Comparison of ENCODE assay signal across 12 cellular contexts in genomic region chr19:8224394-8225145, GRCh38. TPM values are rescaled to one million over a fixed set of nuclear protein-coding genes. Genes with fewer than 3 reads are reported as not detected.
DNase-seq lines count a peak whose midpoint lies in the region; ATAC-seq, FAIRE-seq and TF ChIP-seq lines count a peak whose summit lies in the region.
"Had no signal": no experiment of that assay in that cellular context is flagged by ENCODE, and none has a peak within 500 bp of the region (broad histone marks: within the 10 kb centered on the region; RNA-seq: fewer than 3 reads in every experiment).

No MANE protein-coding gene starts in this region.

- H4K5ac ChIP-seq in H1 (ENCODE audit: insufficient read length, low read depth, low read length), result no peak overlapping the region

- no peak overlapping the region for H2BK120ac ChIP-seq in H1 (replicated peaks; ENCODE audit: low read depth, low read length)

- no peak overlapping the region for H4K91ac ChIP-seq in H1 (replicated peaks; ENCODE audit: insufficient read length, low read length)

- no peak for TF ChIP-seq CTCF in RWPE1 (conservative IDR thresholded peaks at IDR 0.05; ENCODE audit: low read depth)
- no peak for TF ChIP-seq CTCF in H1 (IDR thresholded peaks at IDR 0.05; ENCODE audit: control extremely low read depth in 1 of 3, insufficient read depth in 1 of 3, low read depth in 1 of 3, low read length in 3 of 3)
- no peak for TF ChIP-seq CTCF in HepG2 (CRISPR knock-in tag; IDR thresholded peaks at IDR 0.05)

- no peak overlapping the region for H3K56ac ChIP-seq in H1 (replicated peaks; ENCODE audit: insufficient read length, low read depth, low read length)

- H3K4me2 ChIP-seq in H1 (ENCODE audit: insufficient read depth in 1 of 2, low read depth in 2 of 2, low read length in 2 of 2), result no peak overlapping the region
- H3K4me2 ChIP-seq in HepG2 (ENCODE audit: low read depth, low read length), result no peak overlapping the region

- H3K4me3 ChIP-seq in H1 (ENCODE audit: extremely low read depth in 1 of 4, insufficient read depth in 2 of 4, low read depth in 3 of 4, low read length in 4 of 4) (no peak overlapping the region), HepG2 (replicated peaks in 1 of 3; ENCODE audit: insufficient read depth in 1 of 3, low read depth in 2 of 3, low read length in 3 of 3) (no peak overlapping the region)
- H3K4me3 ChIP-seq: lung, ovary had no signal

- ATAC-seq in HepG2 (peak; percentile 19; the same call in 1 of the 3 replicates), GM19455 (IDR thresholded peaks at IDR 0.05; ENCODE audit: unreplicated experiment) (no peak)

- H2BK20ac ChIP-seq in H1 (ENCODE audit: low read length), result no peak overlapping the region

- H3K27me3 ChIP-seq in H1 (replicated peaks in 1 of 4; ENCODE audit: control insufficient read depth in 3 of 4, extremely low read depth in 1 of 4, insufficient read depth in 3 of 4, low read length in 3 of 4) (no peaks in the 10 kb centered on the region), HepG2 (ENCODE audit: control insufficient read depth in 1 of 2, insufficient read depth in 2 of 2, low read length in 2 of 2) (no peaks in the 10 kb centered on the region)
- H3K27me3 ChIP-seq: ovary had no signal

- TF ChIP-seq EP300 in H1 (IDR thresholded peaks at IDR 0.05; ENCODE audit: borderline replicate concordance in 1 of 2, low read depth in 2 of 2, low read length in 2 of 2) (no peak), HepG2 (IDR thresholded peaks at IDR 0.05; ENCODE audit: low read depth in 2 of 2, low read length in 2 of 2) (no peak), HepG2 (CRISPR knock-in tag; IDR thresholded peaks at IDR 0.05; ENCODE audit: borderline replicate concordance) (no peak)

- H3K23me2 ChIP-seq in H1 (ENCODE audit: low read depth, low read length), result no peaks in the 10 kb centered on the region

- CTCF ChIA-PET in RWPE1 (lab: Yijun Ruan, JAX) (interaction anchor here (0.6 to 1.1 kb wide), 2 partner anchors 28 to 50 kb away, joined by 3 read pairs; no protein-coding TSS in a partner anchor), H1 (lab: Charles Lee; ENCODE audit: partially characterized antibody) (interaction anchor here (0.6 to 2.3 kb wide), 5 partner anchors 15 to 1974 kb away, joined by 3 to 8 read pairs (median 5); partner anchors contain the start of gene CERS4), HepG2 (lab: Yijun Ruan, JAX; ENCODE audit: low intra/inter-chr PET ratio, low total read pairs) (no interaction called here)

- in situ Hi-C loops in HepG2 (cut with HindIII; ENCODE audit: extremely low pct_ligation_motif_present, low pct_unique_long_range_greater_than_20kb), result no loop called here

- H3K4me1 ChIP-seq in H1 (replicated peaks in 1 of 4; ENCODE audit: control insufficient read depth in 3 of 4, insufficient read depth in 4 of 4, low read length in 3 of 4) (no peaks in the 10 kb centered on the region), HepG2 (ENCODE audit: insufficient read depth, low read length) (peaks cover 16% of the 10 kb centered on the region)

- TSS peak; percentile 49 for BruUV-seq in HepG2 (replicated peaks; lab: Mats Ljungman, UMichigan)

- DNase-seq in RWPE1 (ENCODE audit: low spot score) (peak; percentile 72), H1 (ENCODE audit: low read depth in 1 of 2, low spot score in 2 of 2) (no peak), HepG2 (ENCODE audit: low spot score) (no peak), stromal cell of bone marrow (ENCODE audit: low read depth) (peak; percentile 74), COLO668 (lab: John Stamatoyannopoulos, UW; ENCODE audit: unreplicated experiment) (no peak), UCSD-AML1 (lab: John Stamatoyannopoulos, UW; ENCODE audit: unreplicated experiment) (no peak)
- DNase-seq: amygdala; ovary; SIG-M5; stimulated activated CD4-positive, alpha-beta T cell treated with anti-CD3 and anti-CD28 coated beads, Interleukin-4, amount 100 ng/mL, for 24 hours had no signal

- H2AK5ac ChIP-seq in H1 (ENCODE audit: low read depth, low read length), result no peak overlapping the region

- peaks cover 4 to 20% of the 10 kb centered on the region in 2 experiments for H4K20me1 ChIP-seq in H1 (replicated peaks in 1 of 2; ENCODE audit: control insufficient read depth in 1 of 2, insufficient read depth in 2 of 2, low read length in 2 of 2)
- H4K20me1 ChIP-seq in HepG2 (ENCODE audit: insufficient read depth, low read length), result peaks cover 13% of the 10 kb centered on the region

- peaks cover 0 to 40% of the 10 kb centered on the region in 2 experiments; a peak in 2 of 4 replicates for H3K79me2 ChIP-seq in H1 (ENCODE audit: control insufficient read depth in 1 of 2, insufficient read depth in 2 of 2, low read length in 2 of 2)
- peaks cover 66% of the 10 kb centered on the region for H3K79me2 ChIP-seq in HepG2 (ENCODE audit: insufficient read depth, low read length)

- peak overlapping the region; percentile 18; the same call in 1 of the 2 replicates for H4K8ac ChIP-seq in H1 (ENCODE audit: extremely low read depth, insufficient read depth, low read length)

- H2AFZ ChIP-seq in H1 (ENCODE audit: low read length) (no peak overlapping the region), HepG2 (ENCODE audit: low read length) (no peak overlapping the region)

- H2BK15ac ChIP-seq in H1 (ENCODE audit: low read length), result no peak overlapping the region

- no peak overlapping the region for H3K23ac ChIP-seq in H1 (ENCODE audit: insufficient read length)

- no peaks in the 10 kb centered on the region for H3K9me3 ChIP-seq in H1 (ENCODE audit: insufficient read depth in 2 of 2, low read depth in 1 of 2, low read length in 1 of 2)
- H3K9me3 ChIP-seq in HepG2 (ENCODE audit: low read length), result no peaks in the 10 kb centered on the region
- H3K9me3 ChIP-seq: ovary had no signal

- no peak overlapping the region for H2BK12ac ChIP-seq in H1 (ENCODE audit: low read depth, low read length)

- FAIRE-seq in H1 (lab: Jason Lieb, UNC) (no peak), HepG2 (lab: Jason Lieb, UNC) (no peak)

- H3K79me1 ChIP-seq in H1 (ENCODE audit: low read depth, low read length), result peaks cover 7% of the 10 kb centered on the region; the same call in 1 of the 2 replicates

- H3K27ac ChIP-seq in RWPE1 (peak overlapping the region; percentile 96), H1 (ENCODE audit: low read depth, low read length) (no peak overlapping the region; the same call in 1 of the 2 replicates), HepG2 (ENCODE audit: extremely low read length, insufficient read depth, low read length) (no peak overlapping the region)
- H3K27ac ChIP-seq: ovary had no signal

- 95% methylated on average over 18 of the region's 23 CpGs; no CpG with 5 or more reads in 1 of the 2 experiments for WGBS in H1 (ENCODE audit: extremely low coverage in 1 of 2, insufficient coverage in 1 of 2, insufficient read length in 1 of 2, insufficient replicate concordance in 2 of 2, low coverage in 1 of 2, low lambda C conversion rate in 2 of 2, missing lambda C conversion rate in 1 of 2), 2 experiments
- 96% methylated on average over 22 of the region's 23 CpGs for WGBS in HepG2 (ENCODE audit: low lambda C conversion rate)

- no peak for TF ChIP-seq RAD21 in H1 (IDR thresholded peaks at IDR 0.05 in 1 of 2, conservative IDR thresholded peaks at IDR 0.05 in 1 of 2; ENCODE audit: low read depth in 2 of 2, low read length in 2 of 2)
- no peak for TF ChIP-seq RAD21 in HepG2 (CRISPR knock-in tag; IDR thresholded peaks at IDR 0.05)

- no peak for TF ChIP-seq POLR2A in H1 (IDR thresholded peaks at IDR 0.05; ENCODE audit: control extremely low read depth in 1 of 2, low read depth in 2 of 2, low read length in 2 of 2)
- no peak for TF ChIP-seq POLR2A in HepG2 (IDR thresholded peaks at IDR 0.05; ENCODE audit: insufficient read depth in 1 of 2, low read depth in 2 of 2, low read length in 2 of 2)

- no peak overlapping the region for H3K4ac ChIP-seq in H1 (replicated peaks; ENCODE audit: insufficient read length, low read depth, low read length)

- 0 out of 2 replicates have a peak overlapping the region, but pooled peaks have one; percentile 60 for H2BK5ac ChIP-seq in H1 (ENCODE audit: low read depth, low read length)

- no peak overlapping the region for H3K14ac ChIP-seq in H1 (ENCODE audit: insufficient read length)

- H3K18ac ChIP-seq in H1 (ENCODE audit: extremely low read depth, low read length), result peak overlapping the region; percentile 32; the same call in 1 of the 2 replicates

- no peaks in the 10 kb centered on the region for H3K36me3 ChIP-seq in H1 (ENCODE audit: control insufficient read depth in 2 of 4, insufficient read depth in 4 of 4, low read length in 3 of 4)
- peaks cover 2 to 27% of the 10 kb centered on the region in 2 experiments; a peak in 4 of 5 replicates for H3K36me3 ChIP-seq in HepG2 (replicated peaks in 1 of 2; ENCODE audit: control insufficient read depth in 1 of 2, insufficient read depth in 2 of 2, low read length in 2 of 2)
- H3K36me3 ChIP-seq: ovary had no signal

- POLR2A ChIA-PET in RWPE1 (lab: Yijun Ruan, JAX; ENCODE audit: low non-redundant PET), result interaction anchor here (0.6 kb wide), 1 partner anchor 15 kb away, joined by 3 read pairs; no protein-coding TSS in a partner anchor
- POLR2A ChIA-PET in H1 (lab: Charles Lee; ENCODE audit: partially characterized antibody), result interaction anchor here (1.1 to 1.9 kb wide), 3 partner anchors 11 to 16 kb away, joined by 3 to 8 read pairs (median 8); partner anchors contain the start of gene CERS4
- POLR2A ChIA-PET in HepG2 (lab: Yijun Ruan, JAX), result no interaction called here

- intact Hi-C loops in HepG2 (cut with micrococcal nuclease; ENCODE audit: unreplicated experiment), result no loop called here

- H3K9ac ChIP-seq in H1 (replicated peaks in 1 of 4; ENCODE audit: extremely low read depth in 1 of 4, low read depth in 3 of 4, low read length in 3 of 4) (no peak overlapping the region), HepG2 (ENCODE audit: insufficient read depth, low read depth, low read length) (no peak overlapping the region)

RNA-seq across cellular contexts. Expression of gene CERS4, which starts 15.4 kb away (rescaled TPM):
- total RNA-seq in H1 (2021; fragmentation: NEBNext Ultra II Directional; extraction: Animal tissue kit (Norgen Biotek cat#: 25700)), result 88.2 and 96.5 TPM in 2 replicates
- polyA plus RNA-seq in H1 (2011; rRNA removed) (179 and 183 TPM in 2 replicates), HepG2 (2011; rRNA removed) (74.7 and 97.6 TPM in 2 replicates)
- polyA plus RNA-seq in H1 (2011; cell fraction: cytosol; rRNA removed), result 124 TPM
- polyA plus RNA-seq in H1 (2011; cell fraction: nucleus; rRNA removed), result 148 TPM
- 43.1 to 71.4 TPM (median 70.4 TPM) in 4 replicates for polyA plus RNA-seq in H1 (2012, experiment 1 of 2)
- polyA plus RNA-seq in H1 (2012, experiment 2 of 2), result 79.4 TPM
- polyA plus RNA-seq in H1 (2013, experiment 1 of 2), result 90.1 TPM
- 85.0 TPM for polyA plus RNA-seq in H1 (2013, experiment 2 of 2)
- polyA minus RNA-seq in H1 (2011; rRNA and poly(A)+ RNA removed), result 127 and 128 TPM in 2 replicates
- 57.5 TPM for polyA minus RNA-seq in H1 (2011; cell fraction: cytosol; rRNA and poly(A)+ RNA removed)
- 54.0 TPM for polyA minus RNA-seq in H1 (2011; cell fraction: nucleus; rRNA and poly(A)+ RNA removed)
- total RNA-seq in HepG2 (2016; rRNA removed; fragmentation: Illumina TruSeq; extraction: Trizol), result 47.4 and 83.5 TPM in 2 replicates
- total RNA-seq in HepG2 (2016; cell fraction: cytosol; rRNA removed; fragmentation: Illumina TruSeq; extraction: Trizol; ENCODE audit: low read depth), result 54.7 and 67.0 TPM in 2 replicates
- 42.9 and 82.5 TPM in 2 replicates for total RNA-seq in HepG2 (2016; cell fraction: insoluble cytoplasmic fraction; rRNA removed; fragmentation: Illumina TruSeq; extraction: Trizol)
- total RNA-seq in HepG2 (2016; cell fraction: membrane; rRNA removed; fragmentation: Illumina TruSeq; extraction: Trizol), result 68.0 and 79.4 TPM in 2 replicates
- total RNA-seq in HepG2 (2016; cell fraction: nucleus; rRNA removed; fragmentation: Illumina TruSeq; extraction: Trizol), result 76.2 and 78.4 TPM in 2 replicates
- 78.3 and 82.4 TPM in 2 replicates for polyA plus RNA-seq in HepG2 (2011; cell fraction: cytosol; rRNA removed)
- 83.2 and 92.3 TPM in 2 replicates for polyA plus RNA-seq in HepG2 (2011; cell fraction: nucleus; rRNA removed)
- 34.1 and 40.8 TPM in 2 replicates for polyA plus RNA-seq in HepG2 (2012)
- 47.5 and 59.8 TPM in 2 replicates for polyA plus RNA-seq in HepG2 (2016; cell fraction: cytosol; fragmentation: Illumina TruSeq; extraction: Trizol; ENCODE audit: low read depth)
- polyA plus RNA-seq in HepG2 (2016; cell fraction: insoluble cytoplasmic fraction; fragmentation: Illumina TruSeq; extraction: Trizol; ENCODE audit: low read depth), result 44.2 and 45.5 TPM in 2 replicates
- polyA plus RNA-seq in HepG2 (2016; cell fraction: membrane; fragmentation: Illumina TruSeq; extraction: Trizol; ENCODE audit: low read depth), result 53.9 and 57.1 TPM in 2 replicates
- 122 and 128 TPM in 2 replicates for polyA plus RNA-seq in HepG2 (2016; cell fraction: nucleus; fragmentation: Illumina TruSeq; extraction: Trizol; ENCODE audit: insufficient read depth, low read depth)
- 0.19 and 131 TPM in 2 replicates for polyA minus RNA-seq in HepG2 (2011; rRNA and poly(A)+ RNA removed; ENCODE audit: low replicate concordance)
- 24.3 and 31.5 TPM in 2 replicates for polyA minus RNA-seq in HepG2 (2011; cell fraction: cytosol; rRNA and poly(A)+ RNA removed)
- polyA minus RNA-seq in HepG2 (2011; cell fraction: nucleus; rRNA and poly(A)+ RNA removed), result 20.2 and 23.6 TPM in 2 replicates

Comparison
In these comparisons a context has a peak if more than half of its experiments do, and no peak if none do; other contexts are left out.
1. DNase-seq: peak in RWPE1 (single experiment) and stromal cell of bone marrow (single experiment); none in H1 (0 of 2), HepG2 (single experiment), COLO668 (single experiment) and UCSD-AML1 (single experiment).